In the genomic region with DNA sequence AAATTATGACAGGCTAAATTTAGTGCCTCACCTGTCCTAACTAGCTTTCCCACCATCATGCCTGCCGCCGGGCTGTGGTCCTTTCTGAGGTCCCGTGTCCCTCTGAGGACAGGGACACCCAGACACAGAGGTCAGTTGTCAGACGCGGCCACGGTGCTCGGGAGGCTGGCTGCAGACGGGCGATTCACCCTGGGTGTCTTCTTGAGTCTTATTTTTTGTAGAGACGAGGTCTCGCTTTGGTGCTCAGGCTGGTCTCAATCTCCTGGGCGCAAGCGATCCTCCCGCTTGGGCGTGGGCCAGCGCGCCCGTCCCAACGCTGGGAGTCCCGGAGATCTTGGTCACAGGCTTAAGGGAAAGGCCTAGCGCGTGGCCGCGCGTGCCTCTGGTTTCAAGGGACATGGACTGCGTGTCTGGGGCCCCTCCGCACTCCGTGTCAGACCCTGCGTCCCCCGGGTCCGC, we compare ENCODE assay signal across 8 cellular contexts. TPM values are rescaled to one million over a fixed set of nuclear protein-coding genes. Genes with fewer than 3 reads are reported as not detected.
DNase-seq lines count a peak whose midpoint lies in the region; ATAC-seq and TF ChIP-seq lines count a peak whose summit lies in the region.

No MANE protein-coding gene starts in this region.

- H3K4me3 ChIP-seq in heart left ventricle = peak overlapping the region; percentile 38 to 86 (median 74)
- peak overlapping the region; percentile 89 for H3K4me3 ChIP-seq in psoas muscle

- H3K4me1 Mint-ChIP-seq in activated naive CD4-positive, alpha-beta T cell treated with anti-CD3 and anti-CD28 coated beads, Interleukin-2, amount 10 ng/mL, durations not matched to agents 7 days and 5 days = peaks cover 30% of the 10 kb centered on the region
- H3K4me1 Mint-ChIP-seq in activated B cell treated with CpG ODN at 0.5 μM for 24 hours = peaks cover 30% of the 10 kb centered on the region

- H3K27me3 Mint-ChIP-seq in activated naive CD4-positive, alpha-beta T cell treated with anti-CD3 and anti-CD28 coated beads, Interleukin-2, amount 10 ng/mL, durations not matched to agents 7 days and 5 days = peaks cover 50% of the 10 kb centered on the region
- H3K27me3 Mint-ChIP-seq in activated B cell treated with CpG ODN at 0.5 μM for 24 hours = no peaks in the 10 kb centered on the region

- H3K27ac ChIP-seq in heart left ventricle (peak overlapping the region; percentile 83 to 99 (median 96)), psoas muscle (peak overlapping the region; percentile 96)

- POLR2A ChIA-PET in activated B cell treated with CpG ODN at 0.5 μM for 24 hours (lab: Charles Lee) = interaction anchor here (0.7 to 2.1 kb wide), 3 partner anchors 23 to 72 kb away, joined by 3 to 10 read pairs (median 5); partner anchors contain the start of genes AXIN1 and DECR2

- TF ChIP-seq CTCF in activated B cell treated with CpG ODN at 0.5 μM for 24 hours (IDR thresholded peaks at IDR 0.05) (no peak), heart left ventricle (IDR thresholded peaks at IDR 0.05) (no peak), psoas muscle (IDR thresholded peaks at IDR 0.05) (no peak)

- ATAC-seq in activated B cell treated with CpG ODN at 0.5 μM for 24 hours (ENCODE audit: low read depth) = no peak
- peak; percentile 14 to 47 (median 34) for ATAC-seq in heart left ventricle
- ATAC-seq in psoas muscle = peak; percentile 65 to 80 (median 78)
- ATAC-seq in HG02840 (IDR thresholded peaks at IDR 0.05; ENCODE audit: low FRiP score, unreplicated experiment) = no peak

- H3K4me1 ChIP-seq in heart left ventricle (peaks cover 0 to 46% (median 27%) of the 10 kb centered on the region in 12 donors), psoas muscle (peaks cover 43% of the 10 kb centered on the region)

- H3K9me3 Mint-ChIP-seq in activated naive CD4-positive, alpha-beta T cell treated with anti-CD3 and anti-CD28 coated beads, Interleukin-2, amount 10 ng/mL, durations not matched to agents 7 days and 5 days = no peaks in the 10 kb centered on the region
- H3K9me3 Mint-ChIP-seq in activated B cell treated with CpG ODN at 0.5 μM for 24 hours = no peaks in the 10 kb centered on the region

- TF ChIP-seq POLR2A in heart left ventricle (IDR thresholded peaks at IDR 0.05) = no peak

- H3K36me3 ChIP-seq in heart left ventricle = peaks cover 0 to 2% (median 0%) of the 10 kb centered on the region in 9 donors
- peaks cover 0 to 14% of the 10 kb centered on the region in 2 donors for H3K36me3 ChIP-seq in psoas muscle (ENCODE audit: insufficient read depth in 1 of 2, low read depth in 1 of 2)

- no peaks in the 10 kb centered on the region for H3K27me3 ChIP-seq in heart left ventricle
- no peaks in the 10 kb centered on the region for H3K27me3 ChIP-seq in psoas muscle (ENCODE audit: insufficient read depth in 3 of 3, low read length in 2 of 3)

- H3K36me3 Mint-ChIP-seq in activated naive CD4-positive, alpha-beta T cell treated with anti-CD3 and anti-CD28 coated beads, Interleukin-2, amount 10 ng/mL, durations not matched to agents 7 days and 5 days = no peaks in the 10 kb centered on the region
- peaks cover 5% of the 10 kb centered on the region for H3K36me3 Mint-ChIP-seq in activated B cell treated with CpG ODN at 0.5 μM for 24 hours (ENCODE audit: low read depth)

- CTCF ChIA-PET in activated naive CD4-positive, alpha-beta T cell treated with anti-CD3 and anti-CD28 coated beads, Interleukin-2, amount 10 ng/mL, durations not matched to agents 7 days and 5 days (lab: Charles Lee) = interaction anchor here (0.6 to 1.0 kb wide), 2 partner anchors 41 to 71 kb away, joined by 3 to 4 read pairs; no protein-coding TSS in a partner anchor
- CTCF ChIA-PET in activated B cell treated with CpG ODN at 0.5 μM for 24 hours (lab: Charles Lee) = interaction anchor here (2.2 kb wide), 1 partner anchor 23 kb away, joined by 7 read pairs; the partner anchor contains the start of gene DECR2

- intact Hi-C loops in activated B cell treated with CpG ODN at 0.5 μM for 24 hours (cut with micrococcal nuclease) = loop anchor here (1.0 kb wide), 4 partner anchors 22 to 103 kb away; partner anchors contain the start of genes AXIN1 and CAPN15
- intact Hi-C loops in heart left ventricle (cut with DNase I) = loop anchor here in 2 of 10 donors (1.0 to 10.0 kb wide), 4 partner anchors 22 to 240 kb away; partner anchors contain the start of genes CAPN15 (in 1 of the 2), DECR2 (in 1 of the 2) and RHOT2 (in 1 of the 2)
- intact Hi-C loops in psoas muscle (cut with DNase I) = loop anchor here in 1 of 2 donors (2.0 to 5.0 kb wide), 3 partner anchors 22 to 103 kb away; partner anchors contain the start of gene CAPN15

- H3K4me3 Mint-ChIP-seq in activated naive CD4-positive, alpha-beta T cell treated with anti-CD3 and anti-CD28 coated beads, Interleukin-2, amount 10 ng/mL, durations not matched to agents 7 days and 5 days = peak overlapping the region; percentile 82
- peak overlapping the region; percentile 89 for H3K4me3 Mint-ChIP-seq in activated B cell treated with CpG ODN at 0.5 μM for 24 hours

- 3 to 10% (median 4%) methylated on average over 12 to 31 of the region's 31 CpGs for WGBS in heart left ventricle, 4 donors
- WGBS in psoas muscle, 3 donors = 1 to 4% (median 3%) methylated on average over 31 of the region's 31 CpGs

- H3K9me3 ChIP-seq in heart left ventricle (no peaks in the 10 kb centered on the region), psoas muscle (no peaks in the 10 kb centered on the region)

- DNase-seq in activated naive CD4-positive, alpha-beta T cell treated with anti-CD3 and anti-CD28 coated beads, Interleukin-2, amount 10 ng/mL, durations not matched to agents 7 days and 5 days = no peak
- no peak for DNase-seq in activated naive CD4-positive, alpha-beta T cell treated with Interleukin-2 at 50 U/mL for 16 hours
- DNase-seq in activated B cell treated with CpG ODN at 0.5 μM for 24 hours (no peak), heart left ventricle (peak; percentile 40 to 79 (median 56)), psoas muscle (peak; percentile 72 to 87), A172 (ENCODE audit: low spot score) (no peak), mucosa of gallbladder (ENCODE audit: low spot score) (no peak)

- no peak overlapping the region for H3K27ac Mint-ChIP-seq in activated naive CD4-positive, alpha-beta T cell treated with anti-CD3 and anti-CD28 coated beads, Interleukin-2, amount 10 ng/mL, durations not matched to agents 7 days and 5 days
- H3K27ac Mint-ChIP-seq in activated B cell treated with CpG ODN at 0.5 μM for 24 hours = peak overlapping the region; percentile 56

RNA-seq across cellular contexts. Expression of gene RAB11FIP3, which starts 0.8 kb away (rescaled TPM):
- total RNA-seq in activated B cell treated with CpG ODN at 0.5 μM for 24 hours = 32.2 and 35.4 TPM in 2 replicates
- 10 to 100 TPM; 19.9 to 39.9 (median 31.9) TPM for total RNA-seq in heart left ventricle
- polyA plus RNA-seq in heart left ventricle = 10 to 100 TPM; 19.3 to 35.2 TPM
- 10 to 100 TPM; 44.7 to 89.5 (median 71.5) TPM for total RNA-seq in psoas muscle
- 10 to 100 TPM; 20.3 to 26.1 (median 26.1) TPM for polyA plus RNA-seq in psoas muscle
- 22.0 and 27.4 TPM in 2 replicates for total RNA-seq in A172 (2014; rRNA removed; shearing (Covaris generic))
- 58.5 TPM for total RNA-seq in mucosa of gallbladder

RNA-seq across cellular contexts. Expression of gene DECR2, which starts 23.0 kb away (rescaled TPM):
- total RNA-seq in activated B cell treated with CpG ODN at 0.5 μM for 24 hours (4.4 and 6.7 TPM in 2 replicates), heart left ventricle (10 to 100 TPM in 6 of 9 donors, 1 to 10 TPM in 3; 6.9 to 20.6 (median 12.2) TPM), psoas muscle (10 to 100 TPM; 13.9 to 22.9 (median 19.6) TPM), mucosa of gallbladder (36.8 TPM)
- polyA plus RNA-seq in heart left ventricle (10 to 100 TPM in 1 of 2 donors, 1 to 10 TPM in 1; 7.1 to 17.1 TPM), psoas muscle (10 to 100 TPM; 14.1 to 18.1 (median 15.8) TPM)
- total RNA-seq in A172 (2014; rRNA removed; shearing (Covaris generic)) = 8.1 and 12.5 TPM in 2 replicates

RNA-seq across cellular contexts. Expression of gene NME4, which starts 27.7 kb away (rescaled TPM):
- total RNA-seq in activated B cell treated with CpG ODN at 0.5 μM for 24 hours (29.9 and 32.9 TPM in 2 replicates), heart left ventricle (10 to 100 TPM; 53.9 to 95.3 (median 73.8) TPM), psoas muscle (10 to 100 TPM; 19.5 to 39.7 (median 29.6) TPM), mucosa of gallbladder (105 TPM)
- polyA plus RNA-seq in heart left ventricle (100 to 1,000 TPM in 1 of 2 donors, 10 to 100 TPM in 1; 37.5 to 103 TPM), psoas muscle (10 to 100 TPM; 16.0 to 30.7 (median 22.7) TPM)
- 161 and 179 TPM in 2 replicates for total RNA-seq in A172 (2014; rRNA removed; shearing (Covaris generic))

RNA-seq across cellular contexts. Expression of gene PGAP6, which starts 42.9 kb away (rescaled TPM):
- total RNA-seq in activated B cell treated with CpG ODN at 0.5 μM for 24 hours = 38.4 and 44.5 TPM in 2 replicates
- 10 to 100 TPM; 32.3 to 65.3 (median 44.9) TPM for total RNA-seq in heart left ventricle
- polyA plus RNA-seq in heart left ventricle = 10 to 100 TPM; 30.1 to 63.8 TPM
- 10 to 100 TPM; 27.2 to 34.7 (median 32.2) TPM for total RNA-seq in psoas muscle
- polyA plus RNA-seq in psoas muscle = 10 to 100 TPM; 26.0 to 46.9 (median 42.1) TPM
- 46.6 and 58.5 TPM in 2 replicates for total RNA-seq in A172 (2014; rRNA removed; shearing (Covaris generic))
- 85.7 TPM for total RNA-seq in mucosa of gallbladder

RNA-seq across cellular contexts. Expression of gene MRPL28, which starts 54.3 kb away (rescaled TPM):
- total RNA-seq in activated B cell treated with CpG ODN at 0.5 μM for 24 hours (82.4 and 87.3 TPM in 2 replicates), heart left ventricle (100 to 1,000 TPM in 2 of 9 donors, 10 to 100 TPM in 7; 66.3 to 126 (median 77.7) TPM), psoas muscle (10 to 100 TPM; 55.4 to 68.8 (median 55.9) TPM), mucosa of gallbladder (52.9 TPM)
- polyA plus RNA-seq in heart left ventricle (100 to 1,000 TPM; 135 to 157 TPM), psoas muscle (100 to 1,000 TPM in 1 of 3 donors, 10 to 100 TPM in 2; 67.1 to 126 (median 86.8) TPM)
- total RNA-seq in A172 (2014; rRNA removed; shearing (Covaris generic)) = 234 and 252 TPM in 2 replicates

Comparison
In these comparisons a context has a peak if more than half of its experiments do, and no peak if none do; other contexts are left out.
1. DNase-seq: peak in heart left ventricle (5 of 5) and psoas muscle (2 of 2); none in activated naive CD4-positive, alpha-beta T cell treated with anti-CD3 and anti-CD28 coated beads, Interleukin-2, amount 10 ng/mL, durations not matched to agents 7 days and 5 days (single experiment), activated naive CD4-positive, alpha-beta T cell treated with Interleukin-2 at 50 U/mL for 16 hours (single experiment), activated B cell treated with CpG ODN at 0.5 μM for 24 hours (single experiment), A172 (single experiment) and mucosa of gallbladder (single experiment).
2. ATAC-seq: peak in heart left ventricle (4 of 4) and psoas muscle (4 of 4); none in activated B cell treated with CpG ODN at 0.5 μM for 24 hours (single experiment) and HG02840 (single experiment).